Comparison of ENCODE assay signal across 1 cellular context in the genomic region with DNA sequence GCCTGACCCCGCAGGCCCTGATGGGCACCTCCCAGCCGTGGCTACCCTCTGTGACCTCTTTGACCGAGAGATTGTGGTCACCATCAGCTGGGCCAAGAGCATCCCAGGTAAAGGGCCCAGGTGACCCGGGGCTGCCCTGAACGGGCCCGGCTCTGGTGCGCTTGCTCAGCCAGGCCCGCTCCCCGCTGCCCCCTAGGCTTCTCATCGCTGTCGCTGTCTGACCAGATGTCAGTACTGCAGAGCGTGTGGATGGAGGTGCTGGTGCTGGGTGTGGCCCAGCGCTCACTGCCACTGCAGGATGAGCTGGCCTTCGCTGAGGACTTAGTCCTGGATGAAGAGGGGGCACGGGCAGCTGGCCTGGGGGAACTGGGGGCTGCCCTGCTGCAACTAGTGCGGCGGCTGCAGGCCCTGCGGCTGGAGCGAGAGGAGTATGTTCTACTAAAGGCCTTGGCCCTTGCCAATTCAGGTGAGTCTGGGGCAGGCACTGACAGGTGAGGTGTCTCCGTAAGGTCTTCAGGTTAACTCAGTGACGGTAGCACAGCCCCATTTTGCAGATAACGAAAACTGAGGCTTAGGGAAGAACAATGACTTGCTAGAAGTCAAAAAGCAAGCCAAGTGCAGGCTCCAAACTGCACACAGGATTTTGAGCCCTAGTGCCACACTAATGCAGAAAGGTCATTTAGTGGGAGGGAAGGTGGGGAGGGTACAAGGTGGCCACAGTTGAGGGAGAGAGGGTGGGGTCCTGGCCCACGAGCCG.
A peak's percentile ranks its signal among the peaks of the same experiment; 100 is the strongest.
TF ChIP-seq lines count a peak whose summit lies in the region.

No MANE protein-coding gene starts in this region.

TF ChIP-seq in K562, 482 proteins besides CTCF, POLR2A, EP300 and RAD21:
- TF ChIP-seq KDM1A (IDR thresholded peaks at IDR 0.05) (peak; percentile 16 to 45; a peak in 1 of 4 replicates), RBM25 (IDR thresholded peaks at IDR 0.05; ENCODE audit: low read depth, low read length, severe bottlenecking) (peak; percentile 54), BCOR (IDR thresholded peaks at IDR 0.05) (peak; percentile 68), ZNF444 (CRISPR knock-in tag; IDR thresholded peaks at IDR 0.05) (no peak), POLR2G (IDR thresholded peaks at IDR 0.05; ENCODE audit: low read depth, low read length) (peak; percentile 59), CBX3 (IDR thresholded peaks at IDR 0.05; ENCODE audit: borderline replicate concordance in 1 of 2, low read length in 2 of 2) (no peak), SMARCE1 (IDR thresholded peaks at IDR 0.05) (no peak), ELF4 (CRISPR knock-in tag; IDR thresholded peaks at IDR 0.05) (0 out of 2 replicates have a peak, but pooled peaks have one; percentile 16), CTBP1 (IDR thresholded peaks at IDR 0.05; ENCODE audit: borderline replicate concordance) (0 out of 2 replicates have a peak, but pooled peaks have one; percentile 6), RBFOX2 (IDR thresholded peaks at IDR 0.05; ENCODE audit: low read depth, low read length) (0 out of 2 replicates have a peak, but pooled peaks have one; percentile 22), ZNF263 (CRISPR knock-in tag; IDR thresholded peaks at IDR 0.05; ENCODE audit: borderline replicate concordance) (peak; percentile 24; the same call in 1 of the 2 replicates), ZNF431 (CRISPR knock-in tag; IDR thresholded peaks at IDR 0.05) (0 out of 2 replicates have a peak, but pooled peaks have one; percentile 29)
- TF ChIP-seq, protein P1, sequence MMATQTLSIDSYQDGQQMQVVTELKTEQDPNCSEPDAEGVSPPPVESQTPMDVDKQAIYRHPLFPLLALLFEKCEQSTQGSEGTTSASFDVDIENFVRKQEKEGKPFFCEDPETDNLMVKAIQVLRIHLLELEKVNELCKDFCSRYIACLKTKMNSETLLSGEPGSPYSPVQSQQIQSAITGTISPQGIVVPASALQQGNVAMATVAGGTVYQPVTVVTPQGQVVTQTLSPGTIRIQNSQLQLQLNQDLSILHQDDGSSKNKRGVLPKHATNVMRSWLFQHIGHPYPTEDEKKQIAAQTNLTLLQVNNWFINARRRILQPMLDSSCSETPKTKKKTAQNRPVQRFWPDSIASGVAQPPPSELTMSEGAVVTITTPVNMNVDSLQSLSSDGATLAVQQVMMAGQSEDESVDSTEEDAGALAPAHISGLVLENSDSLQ (IDR thresholded peaks at IDR 0.05): 0 out of 2 replicates have a peak, but pooled peaks have one; percentile 1
- TF ChIP-seq, protein P2, sequence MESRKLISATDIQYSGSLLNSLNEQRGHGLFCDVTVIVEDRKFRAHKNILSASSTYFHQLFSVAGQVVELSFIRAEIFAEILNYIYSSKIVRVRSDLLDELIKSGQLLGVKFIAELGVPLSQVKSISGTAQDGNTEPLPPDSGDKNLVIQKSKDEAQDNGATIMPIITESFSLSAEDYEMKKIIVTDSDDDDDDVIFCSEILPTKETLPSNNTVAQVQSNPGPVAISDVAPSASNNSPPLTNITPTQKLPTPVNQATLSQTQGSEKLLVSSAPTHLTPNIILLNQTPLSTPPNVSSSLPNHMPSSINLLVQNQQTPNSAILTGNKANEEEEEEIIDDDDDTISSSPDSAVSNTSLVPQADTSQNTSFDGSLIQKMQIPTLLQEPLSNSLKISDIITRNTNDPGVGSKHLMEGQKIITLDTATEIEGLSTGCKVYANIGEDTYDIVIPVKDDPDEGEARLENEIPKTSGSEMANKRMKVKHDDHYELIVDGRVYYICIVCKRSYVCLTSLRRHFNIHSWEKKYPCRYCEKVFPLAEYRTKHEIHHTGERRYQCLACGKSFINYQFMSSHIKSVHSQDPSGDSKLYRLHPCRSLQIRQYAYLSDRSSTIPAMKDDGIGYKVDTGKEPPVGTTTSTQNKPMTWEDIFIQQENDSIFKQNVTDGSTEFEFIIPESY (CRISPR knock-in tag; IDR thresholded peaks at IDR 0.05): 0 out of 2 replicates have a peak, but pooled peaks have one; percentile 60
- TF ChIP-seq, protein P3, sequence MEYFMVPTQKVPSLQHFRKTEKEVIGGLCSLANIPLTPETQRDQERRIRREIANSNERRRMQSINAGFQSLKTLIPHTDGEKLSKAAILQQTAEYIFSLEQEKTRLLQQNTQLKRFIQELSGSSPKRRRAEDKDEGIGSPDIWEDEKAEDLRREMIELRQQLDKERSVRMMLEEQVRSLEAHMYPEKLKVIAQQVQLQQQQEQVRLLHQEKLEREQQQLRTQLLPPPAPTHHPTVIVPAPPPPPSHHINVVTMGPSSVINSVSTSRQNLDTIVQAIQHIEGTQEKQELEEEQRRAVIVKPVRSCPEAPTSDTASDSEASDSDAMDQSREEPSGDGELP (CRISPR knock-in tag; IDR thresholded peaks at IDR 0.05; ENCODE audit: borderline replicate concordance): peak; percentile 42; the same call in 1 of the 2 replicates
